Comparison of ENCODE assay signal across 9 cellular contexts in genomic region chr19:10107254-10107653, GRCh38. TPM values are rescaled to one million over a fixed set of nuclear protein-coding genes. Genes with fewer than 3 reads are reported as not detected.
A peak's percentile ranks its signal among the peaks of the same experiment; 100 is the strongest.
DNase-seq lines count a peak whose midpoint lies in the region; ATAC-seq, FAIRE-seq and TF ChIP-seq lines count a peak whose summit lies in the region.
"Had no signal": no experiment of that assay in that cellular context is flagged by ENCODE, and none has a peak within 500 bp of the region (broad histone marks: within the 10 kb centered on the region; RNA-seq: fewer than 3 reads in every experiment).

No MANE protein-coding gene starts in this region.

- peaks cover 24% of the 10 kb centered on the region for H3F3A ChIP-seq in SU-DHL-6 (ENCODE audit: insufficient read depth)

- ATAC-seq in GM21576 (IDR thresholded peaks at IDR 0.05; ENCODE audit: unreplicated experiment), result no peak
- no peak for ATAC-seq in GM21423 (IDR thresholded peaks at IDR 0.05; ENCODE audit: unreplicated experiment)

- TF ChIP-seq POLR2A in GM12891 (IDR thresholded peaks at IDR 0.05; ENCODE audit: low read depth, low read length), result 0 out of 2 replicates have a peak, but pooled peaks have one; percentile 1
- no peak for TF ChIP-seq POLR2A in adrenal gland (IDR thresholded peaks at IDR 0.05)

- H3K4me1 ChIP-seq in adrenal gland (replicated peaks in 1 of 2), result peaks cover 8 to 15% of the 10 kb centered on the region in 2 donors

- WGBS in adrenal gland, 4 donors, result 71 to 77% (median 75%) methylated on average over 10 of the region's 10 CpGs

- intact Hi-C loops in adrenal gland (cut with DNase I), result no loop called here

- H3K9me2 ChIP-seq in SU-DHL-6 (replicated peaks; ENCODE audit: insufficient read depth, low read length), result no peaks in the 10 kb centered on the region

- H3K27ac ChIP-seq in SU-DHL-6 (ENCODE audit: low read depth, low read length) (peak overlapping the region; percentile 42), adrenal gland (no peak overlapping the region)

- peak overlapping the region; percentile 98 for H3K4me3 ChIP-seq in SU-DHL-6 (ENCODE audit: insufficient read depth, low read length, poor library complexity, severe bottlenecking)
- H3K4me3 ChIP-seq in fibroblast of the aortic adventitia (ENCODE audit: low read depth, low read length), result peak overlapping the region; percentile 91
- H3K4me3 ChIP-seq in skeletal muscle cell (ENCODE audit: low read depth, low read length), result peak overlapping the region; percentile 70
- H3K4me3 ChIP-seq in adrenal gland, result peak overlapping the region in 1 of 4 donors; percentile 75

- TF ChIP-seq CTCF in SU-DHL-6 (IDR thresholded peaks at IDR 0.05; ENCODE audit: insufficient read depth, low read length, poor library complexity, severe bottlenecking) (no peak), fibroblast of the aortic adventitia (IDR thresholded peaks at IDR 0.05; ENCODE audit: insufficient read depth, low read length) (no peak), adrenal gland (IDR thresholded peaks at IDR 0.05) (no peak)

- peaks cover 19% of the 10 kb centered on the region for H3K79me2 ChIP-seq in SU-DHL-6 (ENCODE audit: insufficient read depth, low read length)

- H2AFZ ChIP-seq in SU-DHL-6 (ENCODE audit: low read depth, low read length, severe bottlenecking), result no peak overlapping the region

- H3K4me2 ChIP-seq in SU-DHL-6 (ENCODE audit: low read depth, low read length, poor library complexity, severe bottlenecking), result peak overlapping the region; percentile 91

- no peaks in the 10 kb centered on the region for H3K27me3 ChIP-seq in SU-DHL-6 (ENCODE audit: low read length)
- no peaks in the 10 kb centered on the region for H3K27me3 ChIP-seq in adrenal gland

- H3K9ac ChIP-seq in SU-DHL-6 (ENCODE audit: low read length), result peak overlapping the region; percentile 94

- H3K9me3 ChIP-seq in SU-DHL-6 (ENCODE audit: insufficient read depth, low read length) (no peaks in the 10 kb centered on the region), adrenal gland (replicated peaks in 1 of 3) (no peaks in the 10 kb centered on the region)

- DNase-seq in GM12891 (ENCODE audit: insufficient read length, low spot score) (no peak), fibroblast of the aortic adventitia (ENCODE audit: low read depth) (no peak), skeletal muscle cell (ENCODE audit: low read depth) (no peak), adrenal gland (no peak), NCI-H2029 treated with DMSO at 0.1 percent for 48 hours (lab: John Stamatoyannopoulos, UW) (no peak)

- H4K20me1 ChIP-seq in SU-DHL-6 (ENCODE audit: low read depth, low read length), result no peaks in the 10 kb centered on the region

- no peaks in the 10 kb centered on the region; the same call in 1 of the 2 replicates for H3K36me3 ChIP-seq in SU-DHL-6 (ENCODE audit: low read length)
- peaks cover 0 to 44% of the 10 kb centered on the region in 2 donors for H3K36me3 ChIP-seq in adrenal gland (replicated peaks in 1 of 2)

- peak; percentile 26 for FAIRE-seq in GM12891 (lab: Jason Lieb, UNC)
- FAIRE-seq: endometrium had no signal

TF ChIP-seq in GM12891, 5 proteins besides CTCF, POLR2A, EP300 and RAD21:
- TF ChIP-seq TAF1 (IDR thresholded peaks at IDR 0.05; ENCODE audit: low read depth, low read length), result no peak
- TF ChIP-seq POU2F2 (IDR thresholded peaks at IDR 0.05; ENCODE audit: low read depth, low read length), result no peak
- TF ChIP-seq PAX5 (IDR thresholded peaks at IDR 0.05; ENCODE audit: insufficient read depth, low read length, severe bottlenecking), result no peak
- TF ChIP-seq SPI1 (IDR thresholded peaks at IDR 0.05; ENCODE audit: low read depth, low read length), result no peak
- TF ChIP-seq POLR2AphosphoS5 (IDR thresholded peaks at IDR 0.05; ENCODE audit: low read depth, low read length), result no peak

RNA-seq across cellular contexts. Expression of gene PPAN, which starts 1.1 kb away (rescaled TPM):
- 87.1 TPM for polyA plus RNA-seq in GM12891 (2012; ENCODE audit: low read depth, missing spikeins)
- total RNA-seq in fibroblast of the aortic adventitia (ENCODE audit: low replicate concordance) (7.8 and 21.8 TPM in 2 replicates), adrenal gland (10 to 100 TPM; 18.2 to 44.8 (median 28.8) TPM)
- 10 to 100 TPM; 21.2 to 98.7 (median 68.0) TPM for polyA plus RNA-seq in adrenal gland

RNA-seq across cellular contexts. Expression of gene P2RY11, which starts 4.2 kb away (rescaled TPM):
- polyA plus RNA-seq in GM12891 (2012; ENCODE audit: low read depth, missing spikeins), result 35.3 TPM
- total RNA-seq in fibroblast of the aortic adventitia (ENCODE audit: low replicate concordance) (0.33 and 3.0 TPM in 2 replicates), adrenal gland (10 to 100 TPM in 1 of 8 donors, 1 to 10 TPM in 7; 2.0 to 10.5 (median 6.5) TPM)
- 10 to 100 TPM in 2 of 3 donors, under 1 TPM in 1; 0.77 to 21.5 (median 13.0) TPM for polyA plus RNA-seq in adrenal gland

RNA-seq across cellular contexts. Expression of gene ANGPTL6, which starts 4.8 kb away (rescaled TPM):
- polyA plus RNA-seq in GM12891 (2012; ENCODE audit: low read depth, missing spikeins), result 18.1 TPM
- total RNA-seq in fibroblast of the aortic adventitia (ENCODE audit: low replicate concordance), result 0.09 and 0.90 TPM in 2 replicates
- 1 to 10 TPM in 3 of 8 donors, under 1 TPM in 5; 0.12 to 3.2 (median 0.48) TPM for total RNA-seq in adrenal gland
- 1 to 10 TPM in 2 of 3 donors, under 1 TPM in 1; 0.16 to 1.9 (median 1.5) TPM for polyA plus RNA-seq in adrenal gland

RNA-seq across cellular contexts. Expression of gene EIF3G, which starts 12.4 kb away (rescaled TPM):
- 234 TPM for polyA plus RNA-seq in GM12891 (2012; ENCODE audit: low read depth, missing spikeins)
- total RNA-seq in fibroblast of the aortic adventitia (ENCODE audit: low replicate concordance) (120 and 193 TPM in 2 replicates), adrenal gland (100 to 1,000 TPM; 177 to 341 (median 266) TPM)
- polyA plus RNA-seq in adrenal gland, result 100 to 1,000 TPM; 205 to 225 (median 206) TPM

RNA-seq across cellular contexts. Expression of gene SHFL, which starts 21.1 kb away (rescaled TPM):
- polyA plus RNA-seq in GM12891 (2012; ENCODE audit: low read depth, missing spikeins), result 60.6 TPM
- total RNA-seq in fibroblast of the aortic adventitia (ENCODE audit: low replicate concordance) (18.4 and 22.7 TPM in 2 replicates), adrenal gland (10 to 100 TPM; 27.9 to 50.6 (median 42.3) TPM)
- polyA plus RNA-seq in adrenal gland, result 100 to 1,000 TPM in 1 of 3 donors, 10 to 100 TPM in 2; 18.6 to 116 (median 85.5) TPM
